In the genomic region with DNA sequence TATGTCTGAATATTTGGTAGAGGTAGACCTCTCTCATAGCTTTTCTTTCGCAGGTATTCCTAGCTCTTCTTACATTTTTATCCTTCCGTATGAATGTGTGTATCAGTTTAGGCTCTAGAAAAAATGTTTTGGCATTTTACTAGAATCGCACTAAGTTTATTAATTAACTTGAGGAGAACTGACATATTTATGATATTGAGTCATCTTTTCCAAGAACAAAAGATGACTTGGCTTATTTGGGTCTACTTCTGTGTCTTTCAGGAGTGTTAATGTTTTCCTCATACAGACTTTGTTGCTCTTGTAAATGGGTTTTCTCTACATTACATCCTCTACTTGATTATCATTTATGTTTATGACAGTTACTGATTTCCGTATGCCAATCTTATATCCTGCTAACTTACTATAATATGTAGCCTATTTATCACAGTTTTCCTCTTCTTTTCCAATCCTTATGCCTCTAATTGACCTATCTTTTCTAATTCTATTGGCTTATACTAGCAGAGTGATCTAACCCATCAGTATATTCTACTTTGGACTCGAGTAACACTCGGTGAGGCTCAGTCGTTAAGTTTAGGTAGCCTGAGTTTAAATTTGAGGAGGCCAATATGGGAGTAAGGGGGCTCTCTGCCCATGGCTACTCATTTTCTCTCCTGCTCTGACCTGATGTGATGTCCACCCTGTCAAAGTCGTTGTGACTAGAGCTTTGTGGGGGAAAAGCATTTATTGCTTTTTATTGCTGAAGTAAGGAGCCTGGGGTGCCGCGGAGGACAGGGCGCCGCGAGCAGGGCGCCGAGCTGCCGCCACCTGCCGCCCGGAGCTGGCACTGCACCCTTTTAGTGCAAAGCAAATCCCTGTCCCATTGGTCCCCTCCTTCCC, we compare ENCODE assay signal across 8 cellular contexts. TPM values are rescaled to one million over a fixed set of nuclear protein-coding genes. Genes with fewer than 3 reads are reported as not detected.
DNase-seq lines count a peak whose midpoint lies in the region; ATAC-seq, FAIRE-seq and TF ChIP-seq lines count a peak whose summit lies in the region.

No MANE protein-coding gene starts in this region.

- no peak for ATAC-seq in HG02884 (IDR thresholded peaks at IDR 0.05; ENCODE audit: unreplicated experiment)

- H3K27me3 Mint-ChIP-seq in mesothelial cell of epicardium (ENCODE audit: low read depth) = peaks cover 2% of the 10 kb centered on the region

- no peak for TF ChIP-seq POLR2A in H1 (IDR thresholded peaks at IDR 0.05; ENCODE audit: control extremely low read depth in 1 of 2, low read depth in 2 of 2, low read length in 2 of 2)

- no peaks in the 10 kb centered on the region for H3K79me1 ChIP-seq in H1 (ENCODE audit: low read depth, low read length)

- TF ChIP-seq CTCF in HFF-Myc (IDR thresholded peaks at IDR 0.05; ENCODE audit: low read depth, low read length, missing control alignments) = peak; percentile 93
- peak; percentile 81 to 94 (median 85) for TF ChIP-seq CTCF in H1 (IDR thresholded peaks at IDR 0.05; ENCODE audit: control extremely low read depth in 1 of 3, insufficient read depth in 1 of 3, low read depth in 1 of 3, low read length in 3 of 3)
- TF ChIP-seq CTCF in mesothelial cell of epicardium (IDR thresholded peaks at IDR 0.05; ENCODE audit: unreplicated experiment) = peak; percentile 96

- peak; percentile 83 to 85 for TF ChIP-seq RAD21 in H1 (IDR thresholded peaks at IDR 0.05 in 1 of 2, conservative IDR thresholded peaks at IDR 0.05 in 1 of 2; ENCODE audit: low read depth in 2 of 2, low read length in 2 of 2)

- H3K4me1 ChIP-seq in BLaER1 treated with 17β-estradiol and CSF1 and Interleukin-3, amounts not matched to agents 10 nM and 100 nM = peaks cover 0 to 16% (median 6%) of the 10 kb centered on the region in 10 experiments; a peak in 8 of 20 replicates
- H3K4me1 ChIP-seq in H1 (replicated peaks in 1 of 4; ENCODE audit: control insufficient read depth in 3 of 4, insufficient read depth in 4 of 4, low read length in 3 of 4) = no peaks in the 10 kb centered on the region

- H3K27me3 ChIP-seq in BLaER1 treated with 17β-estradiol and CSF1 and Interleukin-3, amounts not matched to agents 10 nM and 100 nM = no peaks in the 10 kb centered on the region
- no peaks in the 10 kb centered on the region; a peak in 2 of 7 replicates for H3K27me3 ChIP-seq in H1 (replicated peaks in 1 of 4; ENCODE audit: control insufficient read depth in 3 of 4, extremely low read depth in 1 of 4, insufficient read depth in 3 of 4, low read length in 3 of 4)

- H3K36me3 ChIP-seq in BLaER1 treated with 17β-estradiol and CSF1 and Interleukin-3, amounts not matched to agents 10 nM and 100 nM = no peaks in the 10 kb centered on the region
- no peaks in the 10 kb centered on the region for H3K36me3 ChIP-seq in H1 (ENCODE audit: control insufficient read depth in 2 of 4, insufficient read depth in 4 of 4, low read length in 3 of 4)

- no peak overlapping the region for H4K91ac ChIP-seq in H1 (replicated peaks; ENCODE audit: insufficient read length, low read length)

- no peak overlapping the region for H3K23ac ChIP-seq in H1 (ENCODE audit: insufficient read length)

- no peak overlapping the region for H3K18ac ChIP-seq in H1 (ENCODE audit: extremely low read depth, low read length)

- no peak overlapping the region for H2BK120ac ChIP-seq in H1 (replicated peaks; ENCODE audit: low read depth, low read length)

- TF ChIP-seq EP300 in H1 (IDR thresholded peaks at IDR 0.05; ENCODE audit: borderline replicate concordance in 1 of 2, low read depth in 2 of 2, low read length in 2 of 2) = no peak

- no peaks in the 10 kb centered on the region for H3K9me3 Mint-ChIP-seq in mesothelial cell of epicardium

- H3K4ac ChIP-seq in H1 (replicated peaks; ENCODE audit: insufficient read length, low read depth, low read length) = no peak overlapping the region

- POLR2A ChIA-PET in H1 (lab: Charles Lee; ENCODE audit: partially characterized antibody) = interaction anchor here (0.8 to 1.5 kb wide), 7 partner anchors 11 to 72 kb away, joined by 3 to 4 read pairs (median 3); no protein-coding TSS in a partner anchor

- H2BK12ac ChIP-seq in H1 (ENCODE audit: low read depth, low read length) = no peak overlapping the region

- H2AFZ ChIP-seq in H1 (ENCODE audit: low read length) = peak overlapping the region; percentile 68; the same call in 1 of the 2 replicates

- H3K14ac ChIP-seq in H1 (ENCODE audit: insufficient read length) = no peak overlapping the region

- no peaks in the 10 kb centered on the region for H3K79me2 ChIP-seq in H1 (ENCODE audit: control insufficient read depth in 1 of 2, insufficient read depth in 2 of 2, low read length in 2 of 2)

- no peak overlapping the region for H3K4me3 ChIP-seq in BLaER1 treated with 17β-estradiol and CSF1 and Interleukin-3, amounts not matched to agents 10 nM and 100 nM
- H3K4me3 ChIP-seq in HFF-Myc (replicated peaks; ENCODE audit: low read depth, low read length) = no peak overlapping the region
- no peak overlapping the region for H3K4me3 ChIP-seq in H1 (ENCODE audit: extremely low read depth in 1 of 4, insufficient read depth in 2 of 4, low read depth in 3 of 4, low read length in 4 of 4)

- peak overlapping the region in 6 of 11 experiments; percentile 1 to 29 (median 12); a peak in 5 of 22 replicates for H3K4me2 ChIP-seq in BLaER1 treated with 17β-estradiol and CSF1 and Interleukin-3, amounts not matched to agents 10 nM and 100 nM
- 0 out of 4 replicates have a peak overlapping the region, but pooled peaks of 1 of the 2 experiments have one; percentile 7 for H3K4me2 ChIP-seq in H1 (ENCODE audit: insufficient read depth in 1 of 2, low read depth in 2 of 2, low read length in 2 of 2)

- peaks cover 8% of the 10 kb centered on the region for H3K4me1 Mint-ChIP-seq in mesothelial cell of epicardium

- H3K4me3 Mint-ChIP-seq in mesothelial cell of epicardium = no peak overlapping the region

- H3K27ac Mint-ChIP-seq in mesothelial cell of epicardium = no peak overlapping the region

- H4K20me1 ChIP-seq in BLaER1 treated with 17β-estradiol and CSF1 and Interleukin-3, amounts not matched to agents 10 nM and 100 nM = no peaks in the 10 kb centered on the region
- H4K20me1 ChIP-seq in H1 (replicated peaks in 1 of 2; ENCODE audit: control insufficient read depth in 1 of 2, insufficient read depth in 2 of 2, low read length in 2 of 2) = peaks cover 0 to 2% of the 10 kb centered on the region in 2 experiments

- no peaks in the 10 kb centered on the region for H3K23me2 ChIP-seq in H1 (ENCODE audit: low read depth, low read length)

- 36% methylated on average over 18 of the region's 18 CpGs; no CpG with 5 or more reads in 1 of the 2 experiments for WGBS in H1 (ENCODE audit: extremely low coverage in 1 of 2, insufficient coverage in 1 of 2, insufficient read length in 1 of 2, insufficient replicate concordance in 2 of 2, low coverage in 1 of 2, low lambda C conversion rate in 2 of 2, missing lambda C conversion rate in 1 of 2), 2 experiments

- no peak overlapping the region for H2BK5ac ChIP-seq in H1 (ENCODE audit: low read depth, low read length)

- no peak overlapping the region for H3K56ac ChIP-seq in H1 (replicated peaks; ENCODE audit: insufficient read length, low read depth, low read length)

- H4K5ac ChIP-seq in H1 (ENCODE audit: insufficient read length, low read depth, low read length) = no peak overlapping the region

- no peak overlapping the region for H2BK20ac ChIP-seq in H1 (ENCODE audit: low read length)

- H4K8ac ChIP-seq in H1 (ENCODE audit: extremely low read depth, insufficient read depth, low read length) = no peak overlapping the region

- no peak overlapping the region for H2BK15ac ChIP-seq in H1 (ENCODE audit: low read length)

- no peaks in the 10 kb centered on the region for H3K9me3 ChIP-seq in BLaER1 treated with 17β-estradiol and CSF1 and Interleukin-3, amounts not matched to agents 10 nM and 100 nM (replicated peaks in 1 of 11)
- no peaks in the 10 kb centered on the region for H3K9me3 ChIP-seq in H1 (ENCODE audit: insufficient read depth in 2 of 2, low read depth in 1 of 2, low read length in 1 of 2)

- CTCF ChIA-PET in H1 (lab: Charles Lee; ENCODE audit: partially characterized antibody) = interaction anchor here (0.6 to 6.9 kb wide), 59 partner anchors 10 to 258 kb away, joined by 3 to 58 read pairs (median 4); a partner anchor contains a TSS

- H3K9ac ChIP-seq in BLaER1 treated with 17β-estradiol and CSF1 and Interleukin-3, amounts not matched to agents 10 nM and 100 nM = no peak overlapping the region
- H3K9ac ChIP-seq in H1 (replicated peaks in 1 of 4; ENCODE audit: extremely low read depth in 1 of 4, low read depth in 3 of 4, low read length in 3 of 4) = no peak overlapping the region

- H3K36me3 Mint-ChIP-seq in mesothelial cell of epicardium = no peaks in the 10 kb centered on the region

- H3K27ac ChIP-seq in BLaER1 treated with 17β-estradiol and CSF1 and Interleukin-3, amounts not matched to agents 10 nM and 100 nM = no peak overlapping the region
- no peak overlapping the region for H3K27ac ChIP-seq in H1 (ENCODE audit: low read depth, low read length)

- no peak for FAIRE-seq in H1 (lab: Jason Lieb, UNC)

- DNase-seq in HFF-Myc (ENCODE audit: extremely low read depth, low read depth) (no peak), NOMO-1 treated with dmso at 0.1 percent for 144 hours (lab: John Stamatoyannopoulos, UW; ENCODE audit: unreplicated experiment) (peak; percentile 43), H1 (ENCODE audit: low read depth in 1 of 2, low spot score in 2 of 2) (peak in 1 of 2 experiments; percentile 93), mesothelial cell of epicardium (ENCODE audit: low spot score in 2 of 2, unreplicated experiment in 2 of 2) (peak; percentile 61 to 86)
- DNase-seq in activated CD8-positive, alpha-beta memory T cell treated with anti-CD3 and anti-CD28 coated beads for 48 hours (ENCODE audit: low read depth in 2 of 3, low spot score in 2 of 3) = peak; percentile 51 to 64 (median 54)
- DNase-seq in stimulated activated CD8-positive, alpha-beta memory T cell treated with anti-CD3 and anti-CD28 coated beads, Interleukin-15, amount 100 ng/mL, for 48 hours (ENCODE audit: low read depth in 2 of 2) = peak; percentile 53 to 54

- H2AK5ac ChIP-seq in H1 (ENCODE audit: low read depth, low read length) = no peak overlapping the region

RNA-seq across cellular contexts. Expression of a gene that starts 20.0 kb away (rescaled TPM):
- total RNA-seq in H1 (2021; fragmentation: NEBNext Ultra II Directional; extraction: Animal tissue kit (Norgen Biotek cat#: 25700)) = not detected in 2 replicates
- polyA plus RNA-seq in H1 (2011; rRNA removed) = not detected in 2 replicates
- polyA plus RNA-seq in H1 (2011; cell fraction: cytosol; rRNA removed) = not detected
- not detected for polyA plus RNA-seq in H1 (2011; cell fraction: nucleus; rRNA removed)
- polyA plus RNA-seq in H1 (2012, experiment 1 of 2) = not detected in 4 replicates
- not detected for polyA plus RNA-seq in H1 (2012, experiment 2 of 2)
- not detected for polyA plus RNA-seq in H1 (2013, experiment 1 of 2)
- polyA plus RNA-seq in H1 (2013, experiment 2 of 2) = not detected
- not detected in 2 replicates for polyA minus RNA-seq in H1 (2011; rRNA and poly(A)+ RNA removed)
- polyA minus RNA-seq in H1 (2011; cell fraction: cytosol; rRNA and poly(A)+ RNA removed) = not detected
- polyA minus RNA-seq in H1 (2011; cell fraction: nucleus; rRNA and poly(A)+ RNA removed) = not detected
- total RNA-seq in mesothelial cell of epicardium = 1.3 to 1.5 TPM (median 1.4 TPM) in 3 replicates

RNA-seq across cellular contexts. Expression of a gene that starts 37.8 kb away (rescaled TPM):
- total RNA-seq in H1 (2021; fragmentation: NEBNext Ultra II Directional; extraction: Animal tissue kit (Norgen Biotek cat#: 25700)) = not detected in 2 replicates
- polyA plus RNA-seq in H1 (2011; rRNA removed) = 0.09 TPM in 1 of 2 replicates, not detected in the other
- polyA plus RNA-seq in H1 (2011; cell fraction: cytosol; rRNA removed) = not detected
- not detected for polyA plus RNA-seq in H1 (2011; cell fraction: nucleus; rRNA removed)
- polyA plus RNA-seq in H1 (2012, experiment 1 of 2) = not detected in 4 replicates
- polyA plus RNA-seq in H1 (2012, experiment 2 of 2) = not detected
- polyA plus RNA-seq in H1 (2013, experiment 1 of 2) = not detected
- not detected for polyA plus RNA-seq in H1 (2013, experiment 2 of 2)
- not detected in 2 replicates for polyA minus RNA-seq in H1 (2011; rRNA and poly(A)+ RNA removed)
- not detected for polyA minus RNA-seq in H1 (2011; cell fraction: cytosol; rRNA and poly(A)+ RNA removed)
- polyA minus RNA-seq in H1 (2011; cell fraction: nucleus; rRNA and poly(A)+ RNA removed) = not detected
- total RNA-seq in mesothelial cell of epicardium = 1.3 to 1.9 TPM (median 1.5 TPM) in 3 replicates
